In genomic region chr11:63680842-63681207, GRCh38 we compare ENCODE assay signal across 8 cellular contexts.
DNase-seq lines count a peak whose midpoint lies in the region; ATAC-seq and TF ChIP-seq lines count a peak whose summit lies in the region.

No MANE protein-coding gene starts in this region.

- H3K36me3 ChIP-seq in iPS-15b (ENCODE audit: control insufficient read depth, insufficient read depth, low read length) = no peaks in the 10 kb centered on the region

- no peaks in the 10 kb centered on the region for H3K9me3 ChIP-seq in iPS-15b (ENCODE audit: control insufficient read depth, insufficient read depth, low read length)

- H3K4me1 ChIP-seq in iPS-15b (ENCODE audit: control insufficient read depth, insufficient read depth, low read length) = peaks cover 3% of the 10 kb centered on the region

- no peak for TF ChIP-seq CTCF in NB4 (IDR thresholded peaks at IDR 0.05; ENCODE audit: low read depth, low read length)

- no peaks in the 10 kb centered on the region for H3K9me3 Mint-ChIP-seq in activated naive CD8-positive, alpha-beta T cell treated with anti-CD3 and anti-CD28 coated beads, Interleukin-2, amount 50 U/mL, for 24 hours

- H3K27me3 ChIP-seq in iPS-15b (ENCODE audit: control insufficient read depth, insufficient read depth, low read length) = no peaks in the 10 kb centered on the region

- peak overlapping the region; percentile 91 for H3K27ac Mint-ChIP-seq in activated naive CD8-positive, alpha-beta T cell treated with anti-CD3 and anti-CD28 coated beads, Interleukin-2, amount 50 U/mL, for 24 hours

- H3K27me3 Mint-ChIP-seq in activated naive CD8-positive, alpha-beta T cell treated with anti-CD3 and anti-CD28 coated beads, Interleukin-2, amount 50 U/mL, for 24 hours = no peaks in the 10 kb centered on the region

- no peak overlapping the region for H3K9ac ChIP-seq in iPS-15b (ENCODE audit: low read depth, low read length)

- no peak for TF ChIP-seq POLR2A in NB4 (IDR thresholded peaks at IDR 0.05; ENCODE audit: extremely low read depth, insufficient read length)

- peaks cover 33% of the 10 kb centered on the region for H3K4me1 Mint-ChIP-seq in activated naive CD8-positive, alpha-beta T cell treated with anti-CD3 and anti-CD28 coated beads, Interleukin-2, amount 50 U/mL, for 24 hours

- H3K4me3 Mint-ChIP-seq in activated naive CD8-positive, alpha-beta T cell treated with anti-CD3 and anti-CD28 coated beads, Interleukin-2, amount 50 U/mL, for 24 hours = peak overlapping the region; percentile 94

- H3K4me3 ChIP-seq in NB4 (ENCODE audit: low read depth, low read length) = peak overlapping the region; percentile 58
- H3K4me3 ChIP-seq in iPS-15b (ENCODE audit: low read depth, low read length) = peak overlapping the region; percentile 99

- peaks cover 2% of the 10 kb centered on the region for H3K36me3 Mint-ChIP-seq in activated naive CD8-positive, alpha-beta T cell treated with anti-CD3 and anti-CD28 coated beads, Interleukin-2, amount 50 U/mL, for 24 hours (ENCODE audit: low read depth)

- ATAC-seq in activated naive CD8-positive, alpha-beta T cell treated with anti-CD3 and anti-CD28 coated beads, Interleukin-2, amount 50 U/mL, for 24 hours = no peak

- DNase-seq in NCI-H1092 (lab: John Stamatoyannopoulos, UW) (peak; percentile 42), NCI-H1092 treated with DMSO at 0.1 percent for 48 hours (lab: John Stamatoyannopoulos, UW) (no peak), NB4 (ENCODE audit: low read depth) (peak; percentile 58), NOMO-1 treated with DMSO at 0.1 percent for 48 hours (lab: John Stamatoyannopoulos, UW; ENCODE audit: unreplicated experiment) (no peak), cerebellar cortex (ENCODE audit: low spot score) (no peak)
- peak; percentile 23 for DNase-seq in activated naive CD8-positive, alpha-beta T cell treated with anti-CD3 and anti-CD28 coated beads, Interleukin-2, amount 50 U/mL, for 24 hours
- DNase-seq in stimulated activated CD4-positive, alpha-beta T cell treated with anti-CD3 and anti-CD28 coated beads, Interleukin-4, amount 100 ng/mL, for 1 hour = peak; percentile 20

Comparison
In these comparisons a context has a peak if more than half of its experiments do, and no peak if none do; other contexts are left out.
1. DNase-seq: peak in NCI-H1092 (single experiment), NB4 (single experiment), activated naive CD8-positive, alpha-beta T cell treated with anti-CD3 and anti-CD28 coated beads, Interleukin-2, amount 50 U/mL, for 24 hours (single experiment) and stimulated activated CD4-positive, alpha-beta T cell treated with anti-CD3 and anti-CD28 coated beads, Interleukin-4, amount 100 ng/mL, for 1 hour (single experiment); none in NCI-H1092 treated with DMSO at 0.1 percent for 48 hours (single experiment), NOMO-1 treated with DMSO at 0.1 percent for 48 hours (single experiment) and cerebellar cortex (single experiment).